1 cellular context compared by ENCODE assay signal in the genomic region with DNA sequence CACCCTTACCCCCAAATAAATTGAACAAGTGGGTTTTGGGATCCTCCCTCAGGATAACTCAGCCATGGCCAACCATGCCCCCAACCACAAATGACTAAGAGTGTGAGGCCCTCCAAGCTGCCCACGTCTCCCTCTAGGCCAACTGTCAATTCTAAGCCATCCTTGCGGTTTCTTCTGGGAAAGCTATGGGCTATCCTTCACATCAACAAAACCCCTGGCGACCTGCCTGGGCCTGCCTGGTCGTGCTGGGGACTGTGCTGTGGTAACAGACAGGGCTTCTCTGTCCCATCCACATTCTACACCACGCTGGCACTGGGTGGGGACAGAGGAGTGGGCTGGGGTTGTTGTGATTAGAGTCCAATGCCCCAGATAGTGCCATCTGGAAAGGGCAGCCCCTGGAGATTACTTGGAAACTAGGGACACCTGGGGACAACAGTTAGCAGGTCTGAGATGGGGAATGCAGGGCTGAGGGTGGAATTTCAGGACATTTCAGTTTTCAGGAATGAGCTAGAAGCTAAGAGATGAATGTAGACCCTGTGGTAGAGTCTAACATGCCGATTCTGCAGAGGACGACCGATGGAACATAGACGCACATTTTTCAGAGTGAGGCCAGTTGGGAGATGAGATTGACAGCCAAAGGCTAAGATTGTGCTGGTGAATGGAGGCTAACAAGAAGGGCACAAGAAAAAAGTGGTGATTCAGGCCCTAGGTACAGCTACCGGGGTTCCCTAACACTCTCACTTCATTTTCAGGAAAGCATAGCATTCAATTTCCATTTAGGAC.
TF ChIP-seq lines count a peak whose summit lies in the region.

No MANE protein-coding gene starts in this region.

TF ChIP-seq in GM12878, 131 proteins besides CTCF, POLR2A, EP300 and RAD21 (continued from another document):
- TF ChIP-seq, protein P1, sequence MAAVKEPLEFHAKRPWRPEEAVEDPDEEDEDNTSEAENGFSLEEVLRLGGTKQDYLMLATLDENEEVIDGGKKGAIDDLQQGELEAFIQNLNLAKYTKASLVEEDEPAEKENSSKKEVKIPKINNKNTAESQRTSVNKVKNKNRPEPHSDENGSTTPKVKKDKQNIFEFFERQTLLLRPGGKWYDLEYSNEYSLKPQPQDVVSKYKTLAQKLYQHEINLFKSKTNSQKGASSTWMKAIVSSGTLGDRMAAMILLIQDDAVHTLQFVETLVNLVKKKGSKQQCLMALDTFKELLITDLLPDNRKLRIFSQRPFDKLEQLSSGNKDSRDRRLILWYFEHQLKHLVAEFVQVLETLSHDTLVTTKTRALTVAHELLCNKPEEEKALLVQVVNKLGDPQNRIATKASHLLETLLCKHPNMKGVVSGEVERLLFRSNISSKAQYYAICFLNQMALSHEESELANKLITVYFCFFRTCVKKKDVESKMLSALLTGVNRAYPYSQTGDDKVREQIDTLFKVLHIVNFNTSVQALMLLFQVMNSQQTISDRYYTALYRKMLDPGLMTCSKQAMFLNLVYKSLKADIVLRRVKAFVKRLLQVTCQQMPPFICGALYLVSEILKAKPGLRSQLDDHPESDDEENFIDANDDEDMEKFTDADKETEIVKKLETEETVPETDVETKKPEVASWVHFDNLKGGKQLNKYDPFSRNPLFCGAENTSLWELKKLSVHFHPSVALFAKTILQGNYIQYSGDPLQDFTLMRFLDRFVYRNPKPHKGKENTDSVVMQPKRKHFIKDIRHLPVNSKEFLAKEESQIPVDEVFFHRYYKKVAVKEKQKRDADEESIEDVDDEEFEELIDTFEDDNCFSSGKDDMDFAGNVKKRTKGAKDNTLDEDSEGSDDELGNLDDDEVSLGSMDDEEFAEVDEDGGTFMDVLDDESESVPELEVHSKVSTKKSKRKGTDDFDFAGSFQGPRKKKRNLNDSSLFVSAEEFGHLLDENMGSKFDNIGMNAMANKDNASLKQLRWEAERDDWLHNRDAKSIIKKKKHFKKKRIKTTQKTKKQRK (IDR thresholded peaks at IDR 0.05; ENCODE audit: low read depth, low read length) = no peak
- no peak for TF ChIP-seq RCOR1 (conservative IDR thresholded peaks at IDR 0.05; ENCODE audit: low read depth, low read length)
- no peak for TF ChIP-seq POU2F2 (IDR thresholded peaks at IDR 0.05; ENCODE audit: borderline replicate concordance, low read depth, low read length)
- TF ChIP-seq, protein P2, sequence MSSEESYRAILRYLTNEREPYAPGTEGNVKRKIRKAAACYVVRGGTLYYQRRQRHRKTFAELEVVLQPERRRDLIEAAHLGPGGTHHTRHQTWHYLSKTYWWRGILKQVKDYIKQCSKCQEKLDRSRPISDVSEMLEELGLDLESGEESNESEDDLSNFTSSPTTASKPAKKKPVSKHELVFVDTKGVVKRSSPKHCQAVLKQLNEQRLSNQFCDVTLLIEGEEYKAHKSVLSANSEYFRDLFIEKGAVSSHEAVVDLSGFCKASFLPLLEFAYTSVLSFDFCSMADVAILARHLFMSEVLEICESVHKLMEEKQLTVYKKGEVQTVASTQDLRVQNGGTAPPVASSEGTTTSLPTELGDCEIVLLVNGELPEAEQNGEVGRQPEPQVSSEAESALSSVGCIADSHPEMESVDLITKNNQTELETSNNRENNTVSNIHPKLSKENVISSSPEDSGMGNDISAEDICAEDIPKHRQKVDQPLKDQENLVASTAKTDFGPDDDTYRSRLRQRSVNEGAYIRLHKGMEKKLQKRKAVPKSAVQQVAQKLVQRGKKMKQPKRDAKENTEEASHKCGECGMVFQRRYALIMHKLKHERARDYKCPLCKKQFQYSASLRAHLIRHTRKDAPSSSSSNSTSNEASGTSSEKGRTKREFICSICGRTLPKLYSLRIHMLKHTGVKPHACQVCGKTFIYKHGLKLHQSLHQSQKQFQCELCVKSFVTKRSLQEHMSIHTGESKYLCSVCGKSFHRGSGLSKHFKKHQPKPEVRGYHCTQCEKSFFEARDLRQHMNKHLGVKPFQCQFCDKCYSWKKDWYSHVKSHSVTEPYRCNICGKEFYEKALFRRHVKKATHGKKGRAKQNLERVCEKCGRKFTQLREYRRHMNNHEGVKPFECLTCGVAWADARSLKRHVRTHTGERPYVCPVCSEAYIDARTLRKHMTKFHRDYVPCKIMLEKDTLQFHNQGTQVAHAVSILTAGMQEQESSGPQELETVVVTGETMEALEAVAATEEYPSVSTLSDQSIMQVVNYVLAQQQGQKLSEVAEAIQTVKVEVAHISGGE (CRISPR knock-in tag; IDR thresholded peaks at IDR 0.05) = no peak
- TF ChIP-seq SIX5 (IDR thresholded peaks at IDR 0.05; ENCODE audit: low read depth, low read length, severe bottlenecking) = no peak
- no peak for TF ChIP-seq NR2C1 (IDR thresholded peaks at IDR 0.05)
- TF ChIP-seq EED (IDR thresholded peaks at IDR 0.05; ENCODE audit: low read depth) = no peak
